9 cellular contexts compared by ENCODE assay signal in genomic region chr19:10861118-10861651, GRCh38. TPM values are rescaled to one million over a fixed set of nuclear protein-coding genes. Genes with fewer than 3 reads are reported as not detected.
DNase-seq lines count a peak whose midpoint lies in the region; ATAC-seq, FAIRE-seq and TF ChIP-seq lines count a peak whose summit lies in the region.
"Had no signal": no experiment of that assay in that cellular context is flagged by ENCODE, and none has a peak within 500 bp of the region (broad histone marks: within the 10 kb centered on the region; RNA-seq: fewer than 3 reads in every experiment).

No MANE protein-coding gene starts in this region.

- 62 to 78% methylated on average over 7 of the region's 7 CpGs for WGBS in sigmoid colon, 2 donors
- WGBS in esophagus muscularis mucosa: 70% methylated on average over 7 of the region's 7 CpGs

- TF ChIP-seq EP300 in sigmoid colon (IDR thresholded peaks at IDR 0.05): no peak
- no peak for TF ChIP-seq EP300 in esophagus muscularis mucosa (IDR thresholded peaks at IDR 0.05)

- H3K4me3 ChIP-seq in adipocyte (ENCODE audit: low read length) (no peak overlapping the region), sigmoid colon (no peak overlapping the region), esophagus muscularis mucosa (no peak overlapping the region)
- H3K4me3 ChIP-seq: thyroid gland had no signal

- no peaks in the 10 kb centered on the region for H3K27me3 ChIP-seq in adipocyte (replicated peaks; ENCODE audit: control insufficient read depth, insufficient read depth, low read length)
- H3K27me3 ChIP-seq in sigmoid colon: no peaks in the 10 kb centered on the region
- peaks cover 0 to 3% (median 0%) of the 10 kb centered on the region in 4 donors for H3K27me3 ChIP-seq in esophagus muscularis mucosa
- H3K27me3 ChIP-seq: thyroid gland had no signal

- no peak for ATAC-seq in HG03159 (IDR thresholded peaks at IDR 0.05; ENCODE audit: unreplicated experiment)

- no peaks in the 10 kb centered on the region for H3K9me3 ChIP-seq in adipocyte (ENCODE audit: control insufficient read depth, low read length)
- H3K9me3 ChIP-seq in sigmoid colon: no peaks in the 10 kb centered on the region
- H3K9me3 ChIP-seq in esophagus muscularis mucosa: no peaks in the 10 kb centered on the region
- H3K9me3 ChIP-seq: thyroid gland had no signal

- H3K4me3 Mint-ChIP-seq in mesothelial cell of epicardium: no peak overlapping the region

- TF ChIP-seq CTCF in GM12872 (IDR thresholded peaks at IDR 0.05; ENCODE audit: insufficient read depth, low read depth, low read length): peak; percentile 76
- peak; percentile 63 for TF ChIP-seq CTCF in mesothelial cell of epicardium (IDR thresholded peaks at IDR 0.05; ENCODE audit: unreplicated experiment)
- TF ChIP-seq CTCF in sigmoid colon (IDR thresholded peaks at IDR 0.05): no peak
- TF ChIP-seq CTCF in esophagus muscularis mucosa (IDR thresholded peaks at IDR 0.05): peak in 1 of 3 experiments; percentile 31

- intact Hi-C loops in sigmoid colon (cut with DNase I): loop anchor here (5.0 kb wide), 1 partner anchor 89 kb away; no protein-coding TSS in a partner anchor
- intact Hi-C loops in esophagus muscularis mucosa (cut with DNase I): loop anchor here (5.0 to 10.0 kb wide), 2 partner anchors 86 to 144 kb away; partner anchors contain the start of gene DNM2

- H3K36me3 Mint-ChIP-seq in mesothelial cell of epicardium: no peaks in the 10 kb centered on the region

- TF ChIP-seq POLR2A in sigmoid colon (IDR thresholded peaks at IDR 0.05) (no peak), esophagus muscularis mucosa (IDR thresholded peaks at IDR 0.05; ENCODE audit: low read depth) (no peak)

- peaks cover 20% of the 10 kb centered on the region for H3K4me1 ChIP-seq in adipocyte (ENCODE audit: control insufficient read depth, insufficient read depth, low read length)
- peaks cover 0 to 7% (median 2%) of the 10 kb centered on the region in 4 donors for H3K4me1 ChIP-seq in sigmoid colon
- peaks cover 0 to 11% (median 6%) of the 10 kb centered on the region in 4 donors for H3K4me1 ChIP-seq in esophagus muscularis mucosa

- DNase-seq in MV-4-11 (lab: John Stamatoyannopoulos, UW): peak; percentile 93
- DNase-seq in adipocyte (ENCODE audit: low read depth): peak; percentile 29
- DNase-seq in mesothelial cell of epicardium (ENCODE audit: low spot score in 2 of 2, unreplicated experiment in 2 of 2): no peak
- DNase-seq in HTR-8/SVneo (ENCODE audit: insufficient read length, low spot score): no peak
- DNase-seq in sigmoid colon: no peak
- DNase-seq in esophagus muscularis mucosa (ENCODE audit: extremely low spot score): no peak

- no peak for FAIRE-seq in HTR-8/SVneo (lab: Jason Lieb, UNC)

- peaks cover 11% of the 10 kb centered on the region for H3K4me1 Mint-ChIP-seq in mesothelial cell of epicardium

- H3K27ac ChIP-seq in sigmoid colon (no peak overlapping the region), esophagus muscularis mucosa (replicated peaks in 1 of 4) (no peak overlapping the region)
- H3K27ac ChIP-seq: thyroid gland had no signal

- H3K36me3 ChIP-seq in adipocyte (ENCODE audit: control insufficient read depth, insufficient read depth, low read length, severe bottlenecking) (no peaks in the 10 kb centered on the region), sigmoid colon (no peaks in the 10 kb centered on the region), esophagus muscularis mucosa (no peaks in the 10 kb centered on the region)
- H3K36me3 ChIP-seq: thyroid gland had no signal

- no peaks in the 10 kb centered on the region for H3K27me3 Mint-ChIP-seq in mesothelial cell of epicardium (ENCODE audit: low read depth)

- H3K9ac ChIP-seq in adipocyte (ENCODE audit: low read length): no peak overlapping the region

- no peaks in the 10 kb centered on the region for H3K9me3 Mint-ChIP-seq in mesothelial cell of epicardium

- no peak overlapping the region for H3K27ac Mint-ChIP-seq in mesothelial cell of epicardium

RNA-seq across cellular contexts. Expression of gene CARM1, which starts 10.2 kb away (rescaled TPM):
- 71.4 to 78.0 TPM (median 76.4 TPM) in 3 replicates for total RNA-seq in mesothelial cell of epicardium
- total RNA-seq in sigmoid colon: 10 to 100 TPM; 18.1 to 24.9 (median 20.8) TPM
- 10 to 100 TPM; 21.6 to 51.8 (median 29.4) TPM for polyA plus RNA-seq in sigmoid colon
- 10 to 100 TPM; 24.9 to 43.5 (median 30.6) TPM for total RNA-seq in esophagus muscularis mucosa

RNA-seq across cellular contexts. Expression of gene C19orf38, which starts 13.0 kb away (rescaled TPM):
- total RNA-seq in mesothelial cell of epicardium (2.0 to 2.5 TPM (median 2.3 TPM) in 3 replicates), sigmoid colon (1 to 10 TPM in 2 of 4 donors, under 1 TPM in 1, not detected in 1; 0.99 to 2.1 (median 2.0) TPM), esophagus muscularis mucosa (1 to 10 TPM in 2 of 4 donors, under 1 TPM in 1, not detected in 1; 0.97 to 3.6 (median 1.1) TPM)
- 1 to 10 TPM in 2 of 3 donors, under 1 TPM in 1; 0.92 to 3.3 (median 1.2) TPM for polyA plus RNA-seq in sigmoid colon

RNA-seq across cellular contexts. Expression of gene TMED1, which starts 25.2 kb away (rescaled TPM):
- 30.0 to 35.0 TPM (median 30.9 TPM) in 3 replicates for total RNA-seq in mesothelial cell of epicardium
- 10 to 100 TPM; 14.1 to 35.3 (median 28.9) TPM for total RNA-seq in sigmoid colon
- 10 to 100 TPM; 10.8 to 21.8 (median 15.3) TPM for polyA plus RNA-seq in sigmoid colon
- 10 to 100 TPM; 18.7 to 29.5 (median 27.7) TPM for total RNA-seq in esophagus muscularis mucosa

Comparison
In these comparisons a context has a peak if more than half of its experiments do, and no peak if none do; other contexts are left out.
1. CTCF ChIP-seq: peak in GM12872 (single experiment) and mesothelial cell of epicardium (single experiment); none in sigmoid colon (0 of 4).
2. DNase-seq: peak in MV-4-11 (single experiment) and adipocyte (single experiment); none in mesothelial cell of epicardium (0 of 2), HTR-8/SVneo (single experiment), sigmoid colon (single experiment) and esophagus muscularis mucosa (single experiment).